In genomic region chr5:84298628-84299027, GRCh38 we compare ENCODE assay signal across 22 cellular contexts.
"Had no signal": no experiment of that assay in that cellular context is flagged by ENCODE, and none has a peak within 500 bp of the region (broad histone marks: within the 10 kb centered on the region; RNA-seq: fewer than 3 reads in every experiment).

No MANE protein-coding gene starts in this region.

- H3K4me1 ChIP-seq: adrenal gland had no signal

- H3K27ac ChIP-seq: adrenal gland, WERI-Rb-1 had no signal

- ATAC-seq: activated CD4-positive, alpha-beta T cell treated with anti-CD3 and anti-CD28 coated beads for 36 hours; PC-3 had no signal

- H3K9me3 ChIP-seq: adrenal gland had no signal

- H3K36me3 ChIP-seq: adrenal gland had no signal

- H3K27me3 ChIP-seq: adrenal gland had no signal

- H3K4me3 ChIP-seq: adrenal gland had no signal

- DNase-seq: activated CD4-positive, alpha-beta memory T cell treated with anti-CD3 and anti-CD28 coated beads, Interleukin-2, amount 10 ng/mL, durations not matched to agents 7 days and 5 days; activated CD4-positive, alpha-beta T cell treated with anti-CD3 and anti-CD28 coated beads for 36 hours; activated CD4-positive, alpha-beta T cell treated with anti-CD3 and anti-CD28 coated beads, Interleukin-2, amount 50 U/mL, for 1 hour; activated CD8-positive, alpha-beta memory T cell treated with anti-CD3 and anti-CD28 coated beads, Interleukin-2, amount 50 U/mL, for 4 hours; activated naive CD4-positive, alpha-beta T cell treated with anti-CD3 and anti-CD28 coated beads, Interleukin-2, amount 50 U/mL, for 16 hours; activated naive CD8-positive, alpha-beta T cell treated with anti-CD3 and anti-CD28 coated beads, Interleukin-2, amount 10 ng/mL, durations not matched to agents 7 days and 5 days; adrenal gland; anterior cingulate cortex; cerebellar nuclear complex; KG1; NCI-H1092 treated with DMSO at 0.1 percent for 48 hours; NCI-H1417 treated with DMSO at 0.1 percent for 48 hours; NCI-H1694; NCI-H2029 treated with DMSO at 0.1 percent for 48 hours; NCI-H345; NCI-H510A; NCI-H526 treated with DMSO at 0.1 percent for 48 hours; NCI-H82; PC-3; SHP77; T-helper 1 cell; WERI-Rb-1 had no signal
